3 cellular contexts compared by ENCODE assay signal in genomic region chr2:43025709-43026290, GRCh38.
TF ChIP-seq lines count a peak whose summit lies in the region.

No MANE protein-coding gene starts in this region.

TF ChIP-seq in IMR-90, 13 proteins besides CTCF, POLR2A, EP300 and RAD21:
- TF ChIP-seq RCOR1 (IDR thresholded peaks at IDR 0.05; ENCODE audit: insufficient replicate concordance, low read length) (no peak), MXI1 (IDR thresholded peaks at IDR 0.05; ENCODE audit: borderline replicate concordance, low read depth, low read length) (no peak)

TF ChIP-seq in K562, 482 proteins besides CTCF, POLR2A, EP300 and RAD21:
- TF ChIP-seq ELK3 (CRISPR knock-in tag; IDR thresholded peaks at IDR 0.05) (no peak), RBM25 (IDR thresholded peaks at IDR 0.05; ENCODE audit: low read depth, low read length, severe bottlenecking) (peak; percentile 40), ZNF121 (CRISPR knock-in tag; conservative IDR thresholded peaks at IDR 0.05) (peak; percentile 88), TAF7 (tag; IDR thresholded peaks at IDR 0.05) (no peak)
TF ChIP-seq in K562: peak in this region for 2.

TF ChIP-seq in liver, 16 proteins besides CTCF, POLR2A, EP300 and RAD21:
- TF ChIP-seq HNF4A (conservative IDR thresholded peaks at IDR 0.05) (peak; percentile 19 to 26), GABPA (IDR thresholded peaks at IDR 0.05 in 1 of 2, conservative IDR thresholded peaks at IDR 0.05 in 1 of 2) (no peak), RXRA (IDR thresholded peaks at IDR 0.05) (peak in 1 of 2 donors; percentile 61)
